In the genomic region with DNA sequence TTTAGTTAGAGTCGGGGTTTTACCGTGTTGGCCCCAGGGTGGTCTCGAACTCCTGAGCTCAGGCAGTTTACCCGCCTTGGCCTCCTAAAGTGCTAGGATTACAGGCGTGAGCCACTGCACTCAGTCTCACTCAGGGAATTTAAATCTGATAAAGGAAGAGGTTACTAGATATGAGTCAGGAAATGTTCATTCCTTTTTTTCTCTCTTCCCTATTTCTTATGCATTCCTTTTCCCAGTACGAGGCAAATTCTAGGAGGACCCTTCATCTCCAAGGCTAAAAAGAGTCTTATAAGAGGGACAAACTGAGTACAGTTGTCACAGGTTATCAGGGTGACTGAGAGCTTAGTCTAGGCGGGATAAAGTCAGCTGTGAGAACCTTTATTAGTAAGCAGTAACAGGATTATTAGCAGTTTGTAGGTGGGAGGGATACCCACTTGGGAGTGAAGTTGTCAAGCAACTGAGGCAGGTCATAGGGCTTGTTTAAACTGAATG, we compare ENCODE assay signal across 10 cellular contexts. TPM values are rescaled to one million over a fixed set of nuclear protein-coding genes. Genes with fewer than 3 reads are reported as not detected.
DNase-seq lines count a peak whose midpoint lies in the region; ATAC-seq, FAIRE-seq and TF ChIP-seq lines count a peak whose summit lies in the region.
"Had no signal": no experiment of that assay in that cellular context is flagged by ENCODE, and none has a peak within 500 bp of the region (broad histone marks: within the 10 kb centered on the region; RNA-seq: fewer than 3 reads in every experiment).

No MANE protein-coding gene starts in this region.

- H3K36me3 ChIP-seq in cardiac muscle cell (no peaks in the 10 kb centered on the region), bronchial epithelial cell (ENCODE audit: control insufficient read depth, insufficient read depth, low read length) (no peaks in the 10 kb centered on the region), aorta (ENCODE audit: control insufficient read depth in 1 of 2, insufficient read depth in 2 of 2, low read length in 1 of 2) (no peaks in the 10 kb centered on the region)

- 23 to 30% methylated on average over 7 of the region's 7 CpGs for WGBS in aorta, 2 donors

- DNase-seq in cardiac muscle cell (ENCODE audit: low read depth in 1 of 2, low spot score in 1 of 2): peak in 1 of 2 donors; percentile 46
- no peak for DNase-seq in Right ventricle myocardium inferior (ENCODE audit: missing footprints)
- DNase-seq in bronchial epithelial cell (ENCODE audit: low read depth): peak; percentile 59
- no peak for DNase-seq in mesothelial cell of epicardium (ENCODE audit: low spot score in 2 of 2, unreplicated experiment in 2 of 2)
- DNase-seq in aorta: no peak
- no peak for DNase-seq in KG1 (lab: John Stamatoyannopoulos, UW)
- no peak for DNase-seq in SW480 (ENCODE audit: low spot score)
- DNase-seq: NCI-H446 had no signal

- peak overlapping the region; percentile 93 for H3K27ac ChIP-seq in cardiac muscle cell
- peak overlapping the region; percentile 77 to 91 for H3K27ac ChIP-seq in aorta (ENCODE audit: low read depth in 1 of 2, low read length in 2 of 2)

- TF ChIP-seq CTCF in cardiac muscle cell (IDR thresholded peaks at IDR 0.05; ENCODE audit: low read depth, low read length) (no peak), bronchial epithelial cell (IDR thresholded peaks at IDR 0.05; ENCODE audit: insufficient read depth, low read length, severe bottlenecking) (no peak), mesothelial cell of epicardium (IDR thresholded peaks at IDR 0.05; ENCODE audit: unreplicated experiment) (no peak)

- H3K27me3 Mint-ChIP-seq in mesothelial cell of epicardium (ENCODE audit: low read depth): no peaks in the 10 kb centered on the region

- intact Hi-C loops in Right ventricle myocardium inferior (cut with DNase I): no loop called here
- intact Hi-C loops in aorta (cut with DNase I): no loop called here

- no peak for FAIRE-seq in bronchial epithelial cell (lab: Jason Lieb, UNC)
- FAIRE-seq: urothelium cell line had no signal

- no peak for ATAC-seq in Right ventricle myocardium inferior
- no peak for ATAC-seq in aorta (ENCODE audit: low FRiP score)
- ATAC-seq in HG02588 (IDR thresholded peaks at IDR 0.05; ENCODE audit: unreplicated experiment): no peak

- H3K27me3 ChIP-seq in cardiac muscle cell: no peaks in the 10 kb centered on the region
- no peaks in the 10 kb centered on the region for H3K27me3 ChIP-seq in bronchial epithelial cell (ENCODE audit: control insufficient read depth, insufficient read depth, low read length)
- no peaks in the 10 kb centered on the region for H3K27me3 ChIP-seq in aorta (ENCODE audit: control insufficient read depth in 1 of 2, insufficient read depth in 2 of 2, low read length in 1 of 2)

- H3K4me1 Mint-ChIP-seq in mesothelial cell of epicardium: peaks cover 29% of the 10 kb centered on the region

- H3K9me3 Mint-ChIP-seq in mesothelial cell of epicardium: no peaks in the 10 kb centered on the region

- no peaks in the 10 kb centered on the region for H3K36me3 Mint-ChIP-seq in mesothelial cell of epicardium

- peak overlapping the region; percentile 47 for H3K4me3 ChIP-seq in cardiac muscle cell
- no peak overlapping the region for H3K4me3 ChIP-seq in bronchial epithelial cell (ENCODE audit: low read depth, low read length)
- no peak overlapping the region for H3K4me3 ChIP-seq in aorta (ENCODE audit: low read length in 2 of 2)

- H3K9me3 ChIP-seq in cardiac muscle cell (ENCODE audit: low read depth): no peaks in the 10 kb centered on the region
- no peaks in the 10 kb centered on the region for H3K9me3 ChIP-seq in aorta (ENCODE audit: control insufficient read depth, low read length)

- H3K27ac Mint-ChIP-seq in mesothelial cell of epicardium: peak overlapping the region; percentile 62

- H3K4me1 ChIP-seq in cardiac muscle cell (ENCODE audit: low read depth) (peaks cover 36% of the 10 kb centered on the region), aorta (ENCODE audit: control insufficient read depth in 1 of 2, insufficient read depth in 2 of 2, low read length in 2 of 2) (peaks cover 14 to 17% of the 10 kb centered on the region in 2 donors)

- H3K4me3 Mint-ChIP-seq in mesothelial cell of epicardium: no peak overlapping the region

RNA-seq across cellular contexts. Expression of a gene that starts 9.1 kb away (rescaled TPM):
- 146 and 261 TPM in 2 replicates for total RNA-seq in cardiac muscle cell
- 80.4 and 144 TPM in 2 replicates for polyA plus RNA-seq in cardiac muscle cell
- 217 TPM for total RNA-seq in Right ventricle myocardium inferior
- total RNA-seq in bronchial epithelial cell: 163 and 228 TPM in 2 replicates
- 282 to 301 TPM (median 283 TPM) in 3 replicates for total RNA-seq in mesothelial cell of epicardium
- 100 to 1,000 TPM; 613 to 785 TPM for total RNA-seq in aorta
- 100 to 1,000 TPM in 1 of 2 donors, 10 to 100 TPM in 1; 38.9 to 159 TPM for polyA plus RNA-seq in aorta
